15 cellular contexts compared by ENCODE assay signal in genomic region chr14:38770245-38770644, GRCh38.
DNase-seq lines count a peak whose midpoint lies in the region; ATAC-seq and TF ChIP-seq lines count a peak whose summit lies in the region.
"Had no signal": no experiment of that assay in that cellular context is flagged by ENCODE, and none has a peak within 500 bp of the region (broad histone marks: within the 10 kb centered on the region; RNA-seq: fewer than 3 reads in every experiment).

No MANE protein-coding gene starts in this region.

- H4K20me1 ChIP-seq in hepatocyte (ENCODE audit: insufficient read depth, poor library complexity, severe bottlenecking) = no peaks in the 10 kb centered on the region

- H3K27me3 ChIP-seq in hepatocyte (no peaks in the 10 kb centered on the region), mucosa of rectum (ENCODE audit: control insufficient read depth in 2 of 2, insufficient read depth in 2 of 2, low read length in 2 of 2) (no peaks in the 10 kb centered on the region)

- no peak overlapping the region for H3K27ac Mint-ChIP-seq in activated CD4-positive, alpha-beta T cell treated with anti-CD3 and anti-CD28 coated beads, Interleukin-2, amount 10 ng/mL, durations not matched to agents 24 days and 14 days
- H3K27ac Mint-ChIP-seq: CD4-positive, CD25-positive, alpha-beta regulatory T cell; CD8-positive, alpha-beta T cell had no signal

- H3K36me3 ChIP-seq in hepatocyte (replicated peaks; ENCODE audit: insufficient read depth, low read depth) (no peaks in the 10 kb centered on the region), mucosa of rectum (ENCODE audit: control insufficient read depth in 2 of 2, insufficient read depth in 2 of 2, low read length in 2 of 2) (no peaks in the 10 kb centered on the region)

- H3K4me2 ChIP-seq in hepatocyte = no peak overlapping the region

- intact Hi-C loops in activated CD4-positive, alpha-beta T cell treated with anti-CD3 and anti-CD28 coated beads, Interleukin-2, amount 10 ng/mL, durations not matched to agents 24 days and 14 days (cut with micrococcal nuclease) = no loop called here

- no peaks in the 10 kb centered on the region for H3K79me2 ChIP-seq in hepatocyte

- TF ChIP-seq CTCF in hepatocyte (IDR thresholded peaks at IDR 0.05; ENCODE audit: poor library complexity) = no peak

- H3K9ac ChIP-seq in mucosa of rectum (ENCODE audit: low read depth in 1 of 2, low read length in 2 of 2) = no peak overlapping the region
- H3K9ac ChIP-seq: GM23248 had no signal

- H3K4me1 ChIP-seq in hepatocyte (ENCODE audit: insufficient read depth) (no peaks in the 10 kb centered on the region), mucosa of rectum (ENCODE audit: control insufficient read depth in 2 of 2, insufficient read depth in 2 of 2, low read length in 2 of 2) (peaks cover 6 to 9% of the 10 kb centered on the region in 2 donors)
- H3K4me1 ChIP-seq: Caco-2 had no signal

- H3K9me2 ChIP-seq in hepatocyte (replicated peaks; ENCODE audit: insufficient read depth) = no peaks in the 10 kb centered on the region

- DNase-seq in hepatocyte (ENCODE audit: low spot score) = no peak
- DNase-seq in substantia nigra (lab: John Stamatoyannopoulos, UW) = no peak
- no peak for DNase-seq in activated CD4-positive, alpha-beta T cell treated with anti-CD3 and anti-CD28 coated beads, Interleukin-2, amount 10 ng/mL, durations not matched to agents 24 days and 14 days
- DNase-seq in activated CD8-positive, alpha-beta memory T cell treated with anti-CD3 and anti-CD28 coated beads, Interleukin-2, amount 50 U/mL, for 48 hours = no peak
- DNase-seq: C1 segment of cervical spinal cord; Caco-2; CD4-positive, CD25-positive, alpha-beta regulatory T cell; CD8-positive, alpha-beta T cell; DMS153; DND-41; GM23248; H7; HCEC 1CT had no signal

- WGBS in hepatocyte (ENCODE audit: low lambda C conversion rate, missing lambda C conversion rate) = 71% methylated on average over 1 of the region's 1 CpG

- H2AFZ ChIP-seq in hepatocyte = no peak overlapping the region
- H2AFZ ChIP-seq: GM23248 had no signal

- ATAC-seq in HG03175 (IDR thresholded peaks at IDR 0.05; ENCODE audit: unreplicated experiment) = no peak
- ATAC-seq: CD8-positive, alpha-beta T cell had no signal

- no peak overlapping the region for H3K4me3 Mint-ChIP-seq in activated CD4-positive, alpha-beta T cell treated with anti-CD3 and anti-CD28 coated beads, Interleukin-2, amount 10 ng/mL, durations not matched to agents 24 days and 14 days
- H3K4me3 Mint-ChIP-seq: CD4-positive, CD25-positive, alpha-beta regulatory T cell; CD8-positive, alpha-beta T cell had no signal

- no peaks in the 10 kb centered on the region for H3K27me3 Mint-ChIP-seq in activated CD4-positive, alpha-beta T cell treated with anti-CD3 and anti-CD28 coated beads, Interleukin-2, amount 10 ng/mL, durations not matched to agents 24 days and 14 days
- H3K27me3 Mint-ChIP-seq: CD4-positive, CD25-positive, alpha-beta regulatory T cell had no signal

- H3K9me3 ChIP-seq in hepatocyte (ENCODE audit: low read depth) (no peaks in the 10 kb centered on the region), mucosa of rectum (ENCODE audit: control insufficient read depth in 2 of 2, low read length in 2 of 2) (no peaks in the 10 kb centered on the region)
- H3K9me3 ChIP-seq: Caco-2 had no signal

- H3K4me1 Mint-ChIP-seq in activated CD4-positive, alpha-beta T cell treated with anti-CD3 and anti-CD28 coated beads, Interleukin-2, amount 10 ng/mL, durations not matched to agents 24 days and 14 days = no peaks in the 10 kb centered on the region
- H3K4me1 Mint-ChIP-seq: CD4-positive, CD25-positive, alpha-beta regulatory T cell had no signal

- H3K9me3 Mint-ChIP-seq in activated CD4-positive, alpha-beta T cell treated with anti-CD3 and anti-CD28 coated beads, Interleukin-2, amount 10 ng/mL, durations not matched to agents 24 days and 14 days = peaks cover 6% of the 10 kb centered on the region

- no peak overlapping the region for H3K4me3 ChIP-seq in hepatocyte
- H3K4me3 ChIP-seq in mucosa of rectum (ENCODE audit: low read length in 2 of 2) = no peak overlapping the region
- H3K4me3 ChIP-seq: GM23248 had no signal

- H3K27ac ChIP-seq in hepatocyte = peak overlapping the region; percentile 31
- H3K27ac ChIP-seq in mucosa of rectum (ENCODE audit: low read depth in 2 of 2, low read length in 2 of 2) = peak overlapping the region; percentile 21 to 43
- H3K27ac ChIP-seq in substantia nigra (ENCODE audit: low read depth, low read length, poor library complexity, severe bottlenecking) = peak overlapping the region; percentile 12
- H3K27ac ChIP-seq: GM23248 had no signal

- H3K36me3 Mint-ChIP-seq in activated CD4-positive, alpha-beta T cell treated with anti-CD3 and anti-CD28 coated beads, Interleukin-2, amount 10 ng/mL, durations not matched to agents 24 days and 14 days (ENCODE audit: low read depth) = no peaks in the 10 kb centered on the region
- H3K36me3 Mint-ChIP-seq: CD4-positive, CD25-positive, alpha-beta regulatory T cell; CD8-positive, alpha-beta T cell had no signal
